Comparison of ENCODE assay signal across 8 cellular contexts in genomic region chr17:42517516-42517915, GRCh38. TPM values are rescaled to one million over a fixed set of nuclear protein-coding genes. Genes with fewer than 3 reads are reported as not detected.
DNase-seq lines count a peak whose midpoint lies in the region; ATAC-seq and TF ChIP-seq lines count a peak whose summit lies in the region.

No MANE protein-coding gene starts in this region.

- TF ChIP-seq EP300 in upper lobe of left lung (IDR thresholded peaks at IDR 0.05): no peak

- intact Hi-C loops in head of caudate nucleus (cut with DNase I): loop anchor here (10.0 kb wide), 2 partner anchors 93 to 203 kb away; partner anchors contain the start of gene CAVIN1

- ATAC-seq in upper lobe of left lung (ENCODE audit: low FRiP score in 2 of 2) (peak; percentile 75 to 83), GM21723 (IDR thresholded peaks at IDR 0.05; ENCODE audit: unreplicated experiment) (no peak)

- DNase-seq in DMS114 treated with DMSO at 0.1 percent for 48 hours (lab: John Stamatoyannopoulos, UW; ENCODE audit: unreplicated experiment): peak; percentile 61
- peak; percentile 72 for DNase-seq in activated naive CD8-positive, alpha-beta T cell treated with anti-CD3 and anti-CD28 coated beads for 36 hours
- DNase-seq in head of caudate nucleus: peak; percentile 55 to 92 (median 83)
- peak; percentile 57 for DNase-seq in progenitor cell of endocrine pancreas (ENCODE audit: low spot score, unreplicated experiment)
- DNase-seq in upper lobe of left lung: peak; percentile 87 to 90

- H3K36me3 Mint-ChIP-seq in activated naive CD8-positive, alpha-beta T cell treated with anti-CD3 and anti-CD28 coated beads for 36 hours: peaks cover 2% of the 10 kb centered on the region
- H3K36me3 Mint-ChIP-seq in progenitor cell of endocrine pancreas (ENCODE audit: insufficient read depth): peaks cover 24% of the 10 kb centered on the region

- H3K36me3 ChIP-seq in SU-DHL-6 (ENCODE audit: low read length): no peaks in the 10 kb centered on the region
- H3K36me3 ChIP-seq in upper lobe of left lung: peaks cover 4 to 45% (median 28%) of the 10 kb centered on the region in 4 donors

- H3K9me3 ChIP-seq in SU-DHL-6 (ENCODE audit: insufficient read depth, low read length): no peaks in the 10 kb centered on the region
- H3K9me3 ChIP-seq in upper lobe of left lung: no peaks in the 10 kb centered on the region

- H3K9me2 ChIP-seq in SU-DHL-6 (replicated peaks; ENCODE audit: insufficient read depth, low read length): no peaks in the 10 kb centered on the region

- H3K4me2 ChIP-seq in SU-DHL-6 (ENCODE audit: low read depth, low read length, poor library complexity, severe bottlenecking): no peak overlapping the region

- no peaks in the 10 kb centered on the region for H3K27me3 ChIP-seq in SU-DHL-6 (ENCODE audit: low read length)
- no peaks in the 10 kb centered on the region for H3K27me3 ChIP-seq in upper lobe of left lung

- H2AFZ ChIP-seq in SU-DHL-6 (ENCODE audit: low read depth, low read length, severe bottlenecking): no peak overlapping the region

- 6 to 18% methylated on average over 4 to 9 of the region's 9 CpGs for WGBS in upper lobe of left lung, 2 donors

- no peak overlapping the region for H3K4me3 ChIP-seq in SU-DHL-6 (ENCODE audit: insufficient read depth, low read length, poor library complexity, severe bottlenecking)
- no peak overlapping the region for H3K4me3 ChIP-seq in upper lobe of left lung

- H4K20me1 ChIP-seq in SU-DHL-6 (ENCODE audit: low read depth, low read length): no peaks in the 10 kb centered on the region

- TF ChIP-seq CTCF in LNCAP (IDR thresholded peaks at IDR 0.05) (peak; percentile 98), SU-DHL-6 (IDR thresholded peaks at IDR 0.05; ENCODE audit: insufficient read depth, low read length, poor library complexity, severe bottlenecking) (peak; percentile 97), progenitor cell of endocrine pancreas (IDR thresholded peaks at IDR 0.05; ENCODE audit: unreplicated experiment) (peak; percentile 93), upper lobe of left lung (IDR thresholded peaks at IDR 0.05) (peak; percentile 94 to 99 (median 96))

- H3K9ac ChIP-seq in SU-DHL-6 (ENCODE audit: low read length): no peak overlapping the region

- TF ChIP-seq POLR2A in upper lobe of left lung (IDR thresholded peaks at IDR 0.05): no peak

- peaks cover 4% of the 10 kb centered on the region for H3K4me1 Mint-ChIP-seq in activated naive CD8-positive, alpha-beta T cell treated with anti-CD3 and anti-CD28 coated beads for 36 hours
- peaks cover 20% of the 10 kb centered on the region for H3K4me1 Mint-ChIP-seq in progenitor cell of endocrine pancreas (ENCODE audit: low read depth)

- H3F3A ChIP-seq in SU-DHL-6 (ENCODE audit: insufficient read depth): no peaks in the 10 kb centered on the region

- H3K27me3 Mint-ChIP-seq in activated naive CD8-positive, alpha-beta T cell treated with anti-CD3 and anti-CD28 coated beads for 36 hours: no peaks in the 10 kb centered on the region
- H3K27me3 Mint-ChIP-seq in progenitor cell of endocrine pancreas: no peaks in the 10 kb centered on the region

- H3K27ac Mint-ChIP-seq in activated naive CD8-positive, alpha-beta T cell treated with anti-CD3 and anti-CD28 coated beads for 36 hours: no peak overlapping the region
- no peak overlapping the region for H3K27ac Mint-ChIP-seq in progenitor cell of endocrine pancreas

- H3K27ac ChIP-seq in SU-DHL-6 (ENCODE audit: low read depth, low read length) (no peak overlapping the region), upper lobe of left lung (peak overlapping the region; percentile 84 to 92 (median 90))

- peaks cover 66 to 74% (median 67%) of the 10 kb centered on the region in 4 donors for H3K4me1 ChIP-seq in upper lobe of left lung

- H3K4me3 Mint-ChIP-seq in activated naive CD8-positive, alpha-beta T cell treated with anti-CD3 and anti-CD28 coated beads for 36 hours: no peak overlapping the region
- no peak overlapping the region for H3K4me3 Mint-ChIP-seq in progenitor cell of endocrine pancreas (ENCODE audit: low read depth)

- no peaks in the 10 kb centered on the region for H3K79me2 ChIP-seq in SU-DHL-6 (ENCODE audit: insufficient read depth, low read length)

- no peaks in the 10 kb centered on the region for H3K9me3 Mint-ChIP-seq in activated naive CD8-positive, alpha-beta T cell treated with anti-CD3 and anti-CD28 coated beads for 36 hours
- H3K9me3 Mint-ChIP-seq in progenitor cell of endocrine pancreas (ENCODE audit: low read depth): no peaks in the 10 kb centered on the region

RNA-seq across cellular contexts. Expression of gene NAGLU, which starts 18.5 kb away (rescaled TPM):
- total RNA-seq in activated naive CD8-positive, alpha-beta T cell treated with anti-CD3 and anti-CD28 coated beads for 36 hours: 10 to 100 TPM; 10.6 to 13.6 TPM
- total RNA-seq in progenitor cell of endocrine pancreas (19.0 and 22.9 TPM in 2 replicates), upper lobe of left lung (10 to 100 TPM; 36.7 to 97.4 (median 68.4) TPM)

RNA-seq across cellular contexts. Expression of gene HSD17B1, which starts 35.2 kb away (rescaled TPM):
- under 1 TPM; 0.25 to 0.26 TPM for total RNA-seq in activated naive CD8-positive, alpha-beta T cell treated with anti-CD3 and anti-CD28 coated beads for 36 hours
- 1.4 and 2.4 TPM in 2 replicates for total RNA-seq in progenitor cell of endocrine pancreas
- 1 to 10 TPM in 5 of 6 donors, not detected in 1; 1.3 to 6.3 (median 1.7) TPM for total RNA-seq in upper lobe of left lung

RNA-seq across cellular contexts. Expression of gene COASY, which starts 44.4 kb away (rescaled TPM):
- 100 to 1,000 TPM; 111 TPM for total RNA-seq in activated naive CD8-positive, alpha-beta T cell treated with anti-CD3 and anti-CD28 coated beads for 36 hours
- total RNA-seq in progenitor cell of endocrine pancreas (60.0 and 66.9 TPM in 2 replicates), upper lobe of left lung (10 to 100 TPM; 34.7 to 71.1 (median 51.4) TPM)

RNA-seq across cellular contexts. Expression of gene MLX, which starts 49.4 kb away (rescaled TPM):
- 10 to 100 TPM; 57.3 to 57.5 TPM for total RNA-seq in activated naive CD8-positive, alpha-beta T cell treated with anti-CD3 and anti-CD28 coated beads for 36 hours
- total RNA-seq in progenitor cell of endocrine pancreas: 26.8 and 33.7 TPM in 2 replicates
- total RNA-seq in upper lobe of left lung: 100 to 1,000 TPM in 1 of 6 donors, 10 to 100 TPM in 5; 61.8 to 104 (median 83.5) TPM

RNA-seq across cellular contexts. Expression of gene ATP6V0A1, which starts 58.8 kb away (rescaled TPM):
- total RNA-seq in activated naive CD8-positive, alpha-beta T cell treated with anti-CD3 and anti-CD28 coated beads for 36 hours: 1 to 10 TPM; 3.4 to 5.6 TPM
- total RNA-seq in progenitor cell of endocrine pancreas (86.3 and 90.5 TPM in 2 replicates), upper lobe of left lung (100 to 1,000 TPM in 3 of 6 donors, 10 to 100 TPM in 3; 68.3 to 212 (median 118) TPM)
